15 cellular contexts compared by ENCODE assay signal in the genomic region with DNA sequence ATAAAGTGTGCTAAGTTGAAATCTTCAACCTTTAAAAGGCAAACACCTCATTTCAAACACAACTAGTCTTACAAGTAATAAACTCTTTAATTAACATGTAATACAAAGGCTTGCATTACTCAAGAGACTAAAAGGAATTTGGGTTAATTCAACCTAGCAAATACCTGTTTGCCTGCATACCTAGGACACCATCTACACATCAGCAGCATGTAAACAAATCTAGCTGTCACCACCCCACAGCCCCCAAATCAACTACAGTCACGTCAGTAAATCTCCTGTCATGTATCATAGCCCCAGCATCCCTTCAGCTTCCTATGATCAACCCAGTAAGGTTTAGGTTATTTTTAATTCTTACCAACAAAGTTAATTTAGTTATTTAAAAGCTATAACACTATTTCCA. TPM values are rescaled to one million over a fixed set of nuclear protein-coding genes. Genes with fewer than 3 reads are reported as not detected.
DNase-seq lines count a peak whose midpoint lies in the region; ATAC-seq, FAIRE-seq and TF ChIP-seq lines count a peak whose summit lies in the region.
"Had no signal": no experiment of that assay in that cellular context is flagged by ENCODE, and none has a peak within 500 bp of the region (broad histone marks: within the 10 kb centered on the region; RNA-seq: fewer than 3 reads in every experiment).

No MANE protein-coding gene starts in this region.

- no peak overlapping the region for H3K14ac ChIP-seq in H1 (ENCODE audit: insufficient read length)

- POLR2A ChIA-PET in H1 (lab: Charles Lee; ENCODE audit: partially characterized antibody): no interaction called here

- H2BK20ac ChIP-seq in H1 (ENCODE audit: low read length): no peak overlapping the region

- no peak for TF ChIP-seq EP300 in H1 (IDR thresholded peaks at IDR 0.05; ENCODE audit: borderline replicate concordance in 1 of 2, low read depth in 2 of 2, low read length in 2 of 2)

- no peaks in the 10 kb centered on the region for H3K27me3 ChIP-seq in GM23338 (ENCODE audit: insufficient read depth)
- H3K27me3 ChIP-seq in H1 (replicated peaks in 1 of 4; ENCODE audit: control insufficient read depth in 3 of 4, extremely low read depth in 1 of 4, insufficient read depth in 3 of 4, low read length in 3 of 4): no peaks in the 10 kb centered on the region
- H3K27me3 ChIP-seq: BE2C had no signal

- no peaks in the 10 kb centered on the region for H3K36me3 Mint-ChIP-seq in GM23338 (ENCODE audit: low read depth)

- H3K27ac ChIP-seq in GM23338 (ENCODE audit: low read depth) (no peak overlapping the region), H1 (ENCODE audit: low read depth, low read length) (no peak overlapping the region)
- H3K27ac ChIP-seq: A549, C4-2B had no signal

- CTCF ChIA-PET in H1 (lab: Charles Lee; ENCODE audit: partially characterized antibody): interaction anchor here (1.2 to 1.3 kb wide), 2 partner anchors 9 to 11 kb away, joined by 5 to 6 read pairs; no protein-coding TSS in a partner anchor

- H3K27me3 Mint-ChIP-seq in GM23338 (ENCODE audit: insufficient read depth, low read depth, poor library complexity): no peaks in the 10 kb centered on the region
- H3K27me3 Mint-ChIP-seq: CD8-positive, alpha-beta memory T cell had no signal

- H3K4ac ChIP-seq in H1 (replicated peaks; ENCODE audit: insufficient read length, low read depth, low read length): no peak overlapping the region

- DNase-seq in GM23338 (ENCODE audit: low spot score): peak; percentile 36
- DNase-seq in H1 (ENCODE audit: low read depth in 1 of 2, low spot score in 2 of 2): no peak
- DNase-seq in islet precursor cell: peak; percentile 52
- DNase-seq in midbrain (lab: John Stamatoyannopoulos, UW): no peak
- no peak for DNase-seq in NCI-H1930 (lab: John Stamatoyannopoulos, UW)
- DNase-seq: BE2C; Caco-2; CD8-positive, alpha-beta memory T cell; DND-41; GF-D8; H9; IMR-90 had no signal

- H3K4me2 ChIP-seq in GM23338 (no peak overlapping the region), H1 (ENCODE audit: insufficient read depth in 1 of 2, low read depth in 2 of 2, low read length in 2 of 2) (no peak overlapping the region)
- H3K4me2 ChIP-seq: A549 had no signal

- 75% methylated on average over 1 of the region's 1 CpG; no CpG with 5 or more reads in 1 of the 2 experiments for WGBS in H1 (ENCODE audit: extremely low coverage in 1 of 2, insufficient coverage in 1 of 2, insufficient read length in 1 of 2, insufficient replicate concordance in 2 of 2, low coverage in 1 of 2, low lambda C conversion rate in 2 of 2, missing lambda C conversion rate in 1 of 2), 2 experiments

- H3K36me3 ChIP-seq in GM23338 (ENCODE audit: insufficient read depth) (no peaks in the 10 kb centered on the region), H1 (ENCODE audit: control insufficient read depth in 2 of 4, insufficient read depth in 4 of 4, low read length in 3 of 4) (no peaks in the 10 kb centered on the region)

- H2AFZ ChIP-seq in GM23338 (no peak overlapping the region), H1 (ENCODE audit: low read length) (no peak overlapping the region)

- H4K20me1 ChIP-seq in GM23338 (replicated peaks; ENCODE audit: insufficient read depth) (no peaks in the 10 kb centered on the region), H1 (replicated peaks in 1 of 2; ENCODE audit: control insufficient read depth in 1 of 2, insufficient read depth in 2 of 2, low read length in 2 of 2) (peaks cover 0 to 1% of the 10 kb centered on the region in 2 experiments)

- no peaks in the 10 kb centered on the region for H3K9me3 ChIP-seq in H1 (ENCODE audit: insufficient read depth in 2 of 2, low read depth in 1 of 2, low read length in 1 of 2)
- H3K9me3 ChIP-seq: A549, BE2C, Caco-2 had no signal

- no peak overlapping the region for H3K9ac ChIP-seq in H1 (replicated peaks in 1 of 4; ENCODE audit: extremely low read depth in 1 of 4, low read depth in 3 of 4, low read length in 3 of 4)

- H3K79me1 ChIP-seq in H1 (ENCODE audit: low read depth, low read length): no peaks in the 10 kb centered on the region

- H3K23ac ChIP-seq in H1 (ENCODE audit: insufficient read length): no peak overlapping the region

- H4K5ac ChIP-seq in H1 (ENCODE audit: insufficient read length, low read depth, low read length): no peak overlapping the region

- no peak overlapping the region for H2AK5ac ChIP-seq in H1 (ENCODE audit: low read depth, low read length)

- H3K23me2 ChIP-seq in H1 (ENCODE audit: low read depth, low read length): no peaks in the 10 kb centered on the region

- no peak overlapping the region for H2BK15ac ChIP-seq in H1 (ENCODE audit: low read length)

- H3K4me1 ChIP-seq in GM23338 (ENCODE audit: insufficient read depth): no peaks in the 10 kb centered on the region
- no peaks in the 10 kb centered on the region; a peak in 1 of 7 replicates for H3K4me1 ChIP-seq in H1 (replicated peaks in 1 of 4; ENCODE audit: control insufficient read depth in 3 of 4, insufficient read depth in 4 of 4, low read length in 3 of 4)
- H3K4me1 ChIP-seq: A549, Caco-2 had no signal

- no peak overlapping the region for H3K56ac ChIP-seq in H1 (replicated peaks; ENCODE audit: insufficient read length, low read depth, low read length)

- no peaks in the 10 kb centered on the region for H3F3A ChIP-seq in GM23338 (replicated peaks; ENCODE audit: low read depth)

- H2BK120ac ChIP-seq in H1 (replicated peaks; ENCODE audit: low read depth, low read length): no peak overlapping the region

- H3K4me3 ChIP-seq in GM23338 (no peak overlapping the region), H1 (ENCODE audit: extremely low read depth in 1 of 4, insufficient read depth in 2 of 4, low read depth in 3 of 4, low read length in 4 of 4) (no peak overlapping the region)
- H3K4me3 ChIP-seq: A549 had no signal

- H2BK12ac ChIP-seq in H1 (ENCODE audit: low read depth, low read length): no peak overlapping the region

- H3K9me2 ChIP-seq in GM23338 (ENCODE audit: insufficient read depth): no peaks in the 10 kb centered on the region

- FAIRE-seq in H1 (lab: Jason Lieb, UNC): no peak
- FAIRE-seq: A549 had no signal

- H3K4me1 Mint-ChIP-seq in GM23338: 0 out of 3 replicates have a peak, but pooled peaks cover 4% of the 10 kb centered on the region

- TF ChIP-seq RAD21 in H1 (IDR thresholded peaks at IDR 0.05 in 1 of 2, conservative IDR thresholded peaks at IDR 0.05 in 1 of 2; ENCODE audit: low read depth in 2 of 2, low read length in 2 of 2): no peak

- ATAC-seq in GM23338 (no peak), HG03196 (IDR thresholded peaks at IDR 0.05; ENCODE audit: unreplicated experiment) (no peak)
- ATAC-seq: A549 had no signal

- no peak overlapping the region for H3K18ac ChIP-seq in H1 (ENCODE audit: extremely low read depth, low read length)

- no peak overlapping the region for H2BK5ac ChIP-seq in H1 (ENCODE audit: low read depth, low read length)

- no peak overlapping the region for H3K4me3 Mint-ChIP-seq in GM23338
- H3K4me3 Mint-ChIP-seq: CD8-positive, alpha-beta memory T cell; H9 had no signal

- no peak overlapping the region for H3K27ac Mint-ChIP-seq in GM23338
- H3K27ac Mint-ChIP-seq: H9 had no signal

- H3K79me2 ChIP-seq in GM23338 (replicated peaks; ENCODE audit: insufficient read depth): no peaks in the 10 kb centered on the region
- no peaks in the 10 kb centered on the region for H3K79me2 ChIP-seq in H1 (ENCODE audit: control insufficient read depth in 1 of 2, insufficient read depth in 2 of 2, low read length in 2 of 2)

- H3K9me3 Mint-ChIP-seq in GM23338: no peaks in the 10 kb centered on the region
- H3K9me3 Mint-ChIP-seq: CD8-positive, alpha-beta memory T cell; H9 had no signal

- no peak for TF ChIP-seq POLR2A in H1 (IDR thresholded peaks at IDR 0.05; ENCODE audit: control extremely low read depth in 1 of 2, low read depth in 2 of 2, low read length in 2 of 2)

- no peak overlapping the region for H4K91ac ChIP-seq in H1 (replicated peaks; ENCODE audit: insufficient read length, low read length)

- TF ChIP-seq CTCF in GM23338 (conservative IDR thresholded peaks at IDR 0.05; ENCODE audit: low read depth in 2 of 2): no peak
- TF ChIP-seq CTCF in H1 (IDR thresholded peaks at IDR 0.05; ENCODE audit: control extremely low read depth in 1 of 3, insufficient read depth in 1 of 3, low read depth in 1 of 3, low read length in 3 of 3): no peak

- no peak overlapping the region for H4K8ac ChIP-seq in H1 (ENCODE audit: extremely low read depth, insufficient read depth, low read length)

TF ChIP-seq in GM23338, 12 proteins besides CTCF, POLR2A, EP300 and RAD21 (continues in another document):
- TF ChIP-seq NANOG (IDR thresholded peaks at IDR 0.05; ENCODE audit: borderline replicate concordance): no peak
- no peak for TF ChIP-seq CREB1 (CRISPR knock-in tag; IDR thresholded peaks at IDR 0.05; ENCODE audit: low read depth)
- TF ChIP-seq ZNF114 (CRISPR knock-in tag; IDR thresholded peaks at IDR 0.05): no peak

TF ChIP-seq in H1, 55 proteins besides CTCF, POLR2A, EP300 and RAD21 (continues in another document):
- no peak for TF ChIP-seq FOSL1 (IDR thresholded peaks at IDR 0.05; ENCODE audit: insufficient read depth, low read depth, low read length)
- TF ChIP-seq, protein P1, sequence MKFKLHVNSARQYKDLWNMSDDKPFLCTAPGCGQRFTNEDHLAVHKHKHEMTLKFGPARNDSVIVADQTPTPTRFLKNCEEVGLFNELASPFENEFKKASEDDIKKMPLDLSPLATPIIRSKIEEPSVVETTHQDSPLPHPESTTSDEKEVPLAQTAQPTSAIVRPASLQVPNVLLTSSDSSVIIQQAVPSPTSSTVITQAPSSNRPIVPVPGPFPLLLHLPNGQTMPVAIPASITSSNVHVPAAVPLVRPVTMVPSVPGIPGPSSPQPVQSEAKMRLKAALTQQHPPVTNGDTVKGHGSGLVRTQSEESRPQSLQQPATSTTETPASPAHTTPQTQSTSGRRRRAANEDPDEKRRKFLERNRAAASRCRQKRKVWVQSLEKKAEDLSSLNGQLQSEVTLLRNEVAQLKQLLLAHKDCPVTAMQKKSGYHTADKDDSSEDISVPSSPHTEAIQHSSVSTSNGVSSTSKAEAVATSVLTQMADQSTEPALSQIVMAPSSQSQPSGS (IDR thresholded peaks at IDR 0.05; ENCODE audit: low read length): no peak
- no peak for TF ChIP-seq CHD1 (IDR thresholded peaks at IDR 0.05; ENCODE audit: low read depth, low read length)
- TF ChIP-seq TBP (IDR thresholded peaks at IDR 0.05; ENCODE audit: low read depth, low read length): no peak
- TF ChIP-seq PHF8 (conservative IDR thresholded peaks at IDR 0.05; ENCODE audit: low read depth, low read length): no peak

RNA-seq across cellular contexts. Expression of a gene that starts 33.5 kb away (rescaled TPM):
- total RNA-seq in GM23338 (2014; rRNA removed; shearing (Covaris generic)): 5.4 and 7.5 TPM in 2 replicates
- polyA plus RNA-seq in GM23338 (2016; fragmentation: Nextera tagmentation; extraction: Ambion mirVana): 7.1 and 8.3 TPM in 2 replicates
- 5.5 and 6.5 TPM in 2 replicates for total RNA-seq in H1 (2021; fragmentation: NEBNext Ultra II Directional; extraction: Animal tissue kit (Norgen Biotek cat#: 25700))
- polyA plus RNA-seq in H1 (2011; rRNA removed): 1.0 and 1.4 TPM in 2 replicates
- 0.90 TPM for polyA plus RNA-seq in H1 (2011; cell fraction: cytosol; rRNA removed)
- 1.7 TPM for polyA plus RNA-seq in H1 (2011; cell fraction: nucleus; rRNA removed)
- 0.97 to 2.6 TPM (median 1.7 TPM) in 4 replicates for polyA plus RNA-seq in H1 (2012, experiment 1 of 2)
- polyA plus RNA-seq in H1 (2012, experiment 2 of 2): 0.13 TPM
- polyA plus RNA-seq in H1 (2013, experiment 1 of 2): 7.3 TPM
- 6.3 TPM for polyA plus RNA-seq in H1 (2013, experiment 2 of 2)
- polyA minus RNA-seq in H1 (2011; rRNA and poly(A)+ RNA removed): 2.2 and 5.4 TPM in 2 replicates
- 2.8 TPM for polyA minus RNA-seq in H1 (2011; cell fraction: cytosol; rRNA and poly(A)+ RNA removed)
- 14.9 TPM for polyA minus RNA-seq in H1 (2011; cell fraction: nucleus; rRNA and poly(A)+ RNA removed)

Comparison
In these comparisons a context has a peak if more than half of its experiments do, and no peak if none do; other contexts are left out.
1. DNase-seq: peak in GM23338 (single experiment) and islet precursor cell (single experiment); none in H1 (0 of 2), midbrain (single experiment) and NCI-H1930 (0 of 2).